ENCODE assay signal across 22 cellular contexts in the genomic region with DNA sequence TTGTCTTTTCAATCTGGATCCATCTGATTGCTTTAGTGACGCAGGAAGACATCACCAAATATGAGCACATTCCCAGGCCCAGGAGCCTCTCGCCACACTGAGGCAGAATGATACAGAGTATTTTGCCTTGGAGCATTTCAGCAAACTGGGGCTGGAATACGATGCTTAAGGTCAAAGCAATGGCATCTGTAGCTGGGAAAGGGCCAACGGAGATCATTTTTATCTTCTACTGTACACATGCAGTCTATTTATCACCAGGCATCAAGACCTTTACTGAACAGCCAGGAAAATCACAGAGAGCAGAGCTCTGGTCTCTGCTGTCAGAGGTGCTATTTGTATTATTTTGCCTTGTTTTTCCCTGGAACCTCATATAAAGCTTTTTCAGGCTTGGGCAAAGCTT.
"Had no signal": no experiment of that assay in that cellular context is flagged by ENCODE, and none has a peak within 500 bp of the region (broad histone marks: within the 10 kb centered on the region; RNA-seq: fewer than 3 reads in every experiment).

No MANE protein-coding gene starts in this region.

- H3K9me3 ChIP-seq: SK-N-SH had no signal

- H3K9ac ChIP-seq: KMS-11, SK-N-SH had no signal

- H3K27me3 Mint-ChIP-seq: activated CD4-positive, alpha-beta memory T cell treated with anti-CD3 and anti-CD28 coated beads, Interleukin-2, amount 10 ng/mL, durations not matched to agents 7 days and 5 days; activated CD4-positive, alpha-beta T cell treated with anti-CD3 and anti-CD28 coated beads for 36 hours had no signal

- H3K27me3 ChIP-seq: brain microvascular endothelial cell had no signal

- H3K4me3 Mint-ChIP-seq: activated CD4-positive, alpha-beta memory T cell treated with anti-CD3 and anti-CD28 coated beads, Interleukin-2, amount 10 ng/mL, durations not matched to agents 7 days and 5 days; activated CD4-positive, alpha-beta T cell treated with anti-CD3 and anti-CD28 coated beads for 36 hours had no signal

- H3K27ac ChIP-seq: brain microvascular endothelial cell, KMS-11, WERI-Rb-1 had no signal

- ATAC-seq: activated CD4-positive, alpha-beta T cell treated with anti-CD3 and anti-CD28 coated beads for 36 hours; Panc1; Right ventricle myocardium inferior had no signal

- H3K4me1 Mint-ChIP-seq: activated CD4-positive, alpha-beta memory T cell treated with anti-CD3 and anti-CD28 coated beads, Interleukin-2, amount 10 ng/mL, durations not matched to agents 7 days and 5 days; activated CD4-positive, alpha-beta T cell treated with anti-CD3 and anti-CD28 coated beads for 36 hours had no signal

- H3K9me3 Mint-ChIP-seq: activated CD4-positive, alpha-beta memory T cell treated with anti-CD3 and anti-CD28 coated beads, Interleukin-2, amount 10 ng/mL, durations not matched to agents 7 days and 5 days had no signal

- H3K27ac Mint-ChIP-seq: activated CD4-positive, alpha-beta memory T cell treated with anti-CD3 and anti-CD28 coated beads, Interleukin-2, amount 10 ng/mL, durations not matched to agents 7 days and 5 days; activated CD4-positive, alpha-beta T cell treated with anti-CD3 and anti-CD28 coated beads for 36 hours had no signal

- H3K36me3 ChIP-seq: brain microvascular endothelial cell, WERI-Rb-1 had no signal

- DNase-seq: activated CD4-positive, alpha-beta memory T cell treated with anti-CD3 and anti-CD28 coated beads, Interleukin-2, amount 10 ng/mL, durations not matched to agents 7 days and 5 days; activated CD4-positive, alpha-beta T cell treated with anti-CD3 and anti-CD28 coated beads for 36 hours; activated CD4-positive, alpha-beta T cell treated with anti-CD3 and anti-CD28 coated beads, Interleukin-2, amount 50 U/mL, for 1 hour; activated CD8-positive, alpha-beta memory T cell treated with anti-CD3 and anti-CD28 coated beads, Interleukin-2, amount 50 U/mL, for 4 hours; activated naive CD4-positive, alpha-beta T cell treated with anti-CD3 and anti-CD28 coated beads, Interleukin-2, amount 50 U/mL, for 16 hours; brain microvascular endothelial cell; NCI-H1092; NCI-H1417; NCI-H1694; NCI-H2029; NCI-H2107; NCI-H226; NCI-H526 treated with DMSO at 0.1 percent for 48 hours; NK-92 treated with Interleukin-12 subunit alpha and Interleukin-12 subunit beta, amount 100 ng/mL, for 24 hours; OCI-M1; RPMI8226; SK-N-SH; T-helper 1 cell; WERI-Rb-1 had no signal

- H3K4me2 ChIP-seq: KMS-11, SK-N-SH had no signal
